ENCODE assay signal across 14 cellular contexts in genomic region chr6:109342564-109342963, GRCh38.
"Had no signal": no experiment of that assay in that cellular context is flagged by ENCODE, and none has a peak within 500 bp of the region (broad histone marks: within the 10 kb centered on the region; RNA-seq: fewer than 3 reads in every experiment).

No MANE protein-coding gene starts in this region.

- ATAC-seq: left lung; stimulated activated memory B cell treated with anti-CD40 and anti-IgM and Interleukin-4, amounts not matched to agents 10 μg/mL and 1 μg/mL and 100 μg/mL, for 72 hours had no signal

- H3K9me3 ChIP-seq: heart right ventricle, left lung, neutrophil, right atrium auricular region, tibial nerve had no signal

- H3K4me1 ChIP-seq: right atrium auricular region had no signal

- H3K36me3 Mint-ChIP-seq: stimulated activated memory B cell treated with anti-CD40 and anti-IgM and Interleukin-4, amounts not matched to agents 10 μg/mL and 1 μg/mL and 100 μg/mL, for 72 hours had no signal

- H3K27ac ChIP-seq: heart right ventricle, left lung, neutrophil, right atrium auricular region, tibial nerve had no signal

- H3K36me3 ChIP-seq: heart right ventricle, left lung, right atrium auricular region had no signal

- H3K4me1 Mint-ChIP-seq: activated naive CD8-positive, alpha-beta T cell treated with anti-CD3 and anti-CD28 coated beads for 36 hours; stimulated activated memory B cell treated with anti-CD40 and anti-IgM and Interleukin-4, amounts not matched to agents 10 μg/mL and 1 μg/mL and 100 μg/mL, for 72 hours had no signal

- H3K4me3 Mint-ChIP-seq: activated naive CD8-positive, alpha-beta T cell treated with anti-CD3 and anti-CD28 coated beads for 36 hours; activated T-cell treated with anti-CD3 and anti-CD28 coated beads, Interleukin-2, amount 50 U/mL, for 24 hours; stimulated activated memory B cell treated with anti-CD40 and anti-IgM and Interleukin-4, amounts not matched to agents 10 μg/mL and 1 μg/mL and 100 μg/mL, for 72 hours had no signal

- H3K27me3 Mint-ChIP-seq: activated naive CD8-positive, alpha-beta T cell treated with anti-CD3 and anti-CD28 coated beads for 36 hours; activated T-cell treated with anti-CD3 and anti-CD28 coated beads, Interleukin-2, amount 50 U/mL, for 24 hours; stimulated activated memory B cell treated with anti-CD40 and anti-IgM and Interleukin-4, amounts not matched to agents 10 μg/mL and 1 μg/mL and 100 μg/mL, for 72 hours had no signal

- H3K4me3 ChIP-seq: heart right ventricle, left lung, right atrium auricular region, tibial nerve had no signal

- H3K27me3 ChIP-seq: left lung, neutrophil, right atrium auricular region, tibial nerve had no signal

- H3K9me3 Mint-ChIP-seq: activated naive CD8-positive, alpha-beta T cell treated with anti-CD3 and anti-CD28 coated beads for 36 hours; activated T-cell treated with anti-CD3 and anti-CD28 coated beads, Interleukin-2, amount 50 U/mL, for 24 hours; stimulated activated memory B cell treated with anti-CD40 and anti-IgM and Interleukin-4, amounts not matched to agents 10 μg/mL and 1 μg/mL and 100 μg/mL, for 72 hours had no signal

- H3K27ac Mint-ChIP-seq: activated naive CD8-positive, alpha-beta T cell treated with anti-CD3 and anti-CD28 coated beads for 36 hours; activated T-cell treated with anti-CD3 and anti-CD28 coated beads, Interleukin-2, amount 50 U/mL, for 24 hours; stimulated activated memory B cell treated with anti-CD40 and anti-IgM and Interleukin-4, amounts not matched to agents 10 μg/mL and 1 μg/mL and 100 μg/mL, for 72 hours had no signal

- DNase-seq: activated CD4-positive, alpha-beta T cell treated with anti-CD3 and anti-CD28 coated beads, Interleukin-2, amount 50 U/mL, for 1 hour; activated CD4-positive, CD25-positive, alpha-beta regulatory T cell; activated gamma-delta T cell; activated naive CD8-positive, alpha-beta T cell treated with anti-CD3 and anti-CD28 coated beads for 36 hours; activated T-cell treated with anti-CD3 and anti-CD28 coated beads, Interleukin-2, amount 50 U/mL, for 24 hours; heart right ventricle; left lung; posterior cingulate gyrus; small intestine; SW 1271 had no signal
